15 cellular contexts compared by ENCODE assay signal in the genomic region with DNA sequence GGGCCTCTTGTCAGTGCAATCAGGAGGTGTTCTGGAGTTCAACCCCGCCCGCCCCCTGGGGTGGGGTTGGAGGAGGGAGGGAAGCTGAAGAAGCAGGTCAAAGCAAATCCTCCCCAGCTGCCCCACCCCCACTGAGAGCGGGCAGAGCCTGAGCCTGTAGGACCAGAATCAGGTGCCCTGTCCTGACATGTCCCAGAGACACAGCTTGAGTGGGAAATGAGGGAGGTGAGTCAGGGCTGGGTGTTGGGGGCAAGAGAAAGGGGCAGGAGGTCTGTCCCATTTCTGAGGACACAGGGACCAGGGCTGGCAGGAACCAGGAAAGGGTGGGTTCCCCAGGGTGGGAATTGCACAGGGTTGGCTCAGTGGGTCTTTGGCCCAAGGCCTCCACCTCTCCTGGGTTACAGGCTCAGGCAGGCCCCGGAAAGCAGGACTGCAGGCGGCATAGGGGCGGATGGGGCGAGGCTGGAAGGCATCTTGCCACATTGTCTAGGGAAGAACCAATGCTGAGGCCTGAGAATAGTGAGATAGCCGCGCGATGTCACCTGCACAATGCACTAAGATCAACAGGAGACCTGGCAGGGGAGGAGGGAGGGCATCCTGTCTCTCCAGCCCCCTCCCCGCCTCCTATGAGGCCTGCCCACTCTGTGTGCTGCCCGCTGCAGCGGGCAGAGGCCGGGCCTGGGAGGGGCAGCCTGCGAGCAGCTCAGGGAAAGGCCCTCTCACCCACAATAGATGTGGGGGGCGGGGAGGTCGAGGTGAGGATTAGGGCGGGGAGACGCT. TPM values are rescaled to one million over a fixed set of nuclear protein-coding genes. Genes with fewer than 3 reads are reported as not detected.
DNase-seq lines count a peak whose midpoint lies in the region; ATAC-seq and TF ChIP-seq lines count a peak whose summit lies in the region.
"Had no signal": no experiment of that assay in that cellular context is flagged by ENCODE, and none has a peak within 500 bp of the region (broad histone marks: within the 10 kb centered on the region; RNA-seq: fewer than 3 reads in every experiment).

No MANE protein-coding gene starts in this region.

- H3K9me3 Mint-ChIP-seq in effector memory CD8-positive, alpha-beta T cell: no peaks in the 10 kb centered on the region
- H3K9me3 Mint-ChIP-seq in osteocyte (ENCODE audit: unreplicated experiment): no peaks in the 10 kb centered on the region
- H3K9me3 Mint-ChIP-seq: activated T-cell treated with anti-CD3 and anti-CD28 coated beads, Interleukin-2, amount 50 U/mL, for 4 hours; CD4-positive, alpha-beta memory T cell; naive B cell had no signal

- H3K27me3 Mint-ChIP-seq in effector memory CD8-positive, alpha-beta T cell: peaks cover 0 to 12% of the 10 kb centered on the region in 2 donors
- H3K27me3 Mint-ChIP-seq in osteocyte (ENCODE audit: unreplicated experiment): no peaks in the 10 kb centered on the region
- H3K27me3 Mint-ChIP-seq: CD4-positive, alpha-beta memory T cell; naive B cell had no signal

- TF ChIP-seq CTCF in HEK293 (tag by site-specific recombination; IDR thresholded peaks at IDR 0.05): no peak
- no peak for TF ChIP-seq CTCF in osteocyte (IDR thresholded peaks at IDR 0.05)

- peak; percentile 37 for DNase-seq in NCI-H345 (lab: John Stamatoyannopoulos, UW)
- no peak for DNase-seq in effector memory CD8-positive, alpha-beta T cell
- no peak for DNase-seq in osteocyte (ENCODE audit: extremely low spot score, unreplicated experiment)
- no peak for DNase-seq in stimulated activated CD4-positive, alpha-beta T cell treated with anti-CD3 and anti-CD28 coated beads, Interleukin-15, amount 100 ng/mL, for 24 hours
- no peak for DNase-seq in GM19240 (ENCODE audit: insufficient read length, low spot score)
- DNase-seq: activated CD4-positive, CD25-positive, alpha-beta regulatory T cell treated with anti-CD3 and anti-CD28 coated beads, Interleukin-2, amount 50 U/mL, for 72 hours; activated T-cell treated with anti-CD3 and anti-CD28 coated beads, Interleukin-2, amount 50 U/mL, for 4 hours; CD4-positive, alpha-beta memory T cell; gastrocnemius medialis; naive B cell; sigmoid colon had no signal

- H3K4me3 ChIP-seq in HEK293 (ENCODE audit: low read depth, low read length) (no peak overlapping the region), skin epidermis (no peak overlapping the region)
- H3K4me3 ChIP-seq: gastrocnemius medialis, sigmoid colon had no signal

- peaks cover 10% of the 10 kb centered on the region for H3K36me3 Mint-ChIP-seq in effector memory CD8-positive, alpha-beta T cell (ENCODE audit: insufficient read depth)
- no peaks in the 10 kb centered on the region for H3K36me3 Mint-ChIP-seq in osteocyte (ENCODE audit: unreplicated experiment)
- H3K36me3 Mint-ChIP-seq: CD4-positive, alpha-beta memory T cell; naive B cell had no signal

- CTCF ChIA-PET in HEK293 (lab: Yijun Ruan, JAX): interaction anchor here (0.8 kb wide), 1 partner anchor 28 kb away, joined by 3 read pairs; no protein-coding TSS in a partner anchor

- H3K27ac ChIP-seq in HEK293 (ENCODE audit: extremely low read depth, low read depth, low read length): no peak overlapping the region; the same call in 1 of the 2 replicates
- peak overlapping the region in 20 of 21 experiments; percentile 29 to 92 (median 72) for H3K27ac ChIP-seq in skin epidermis
- H3K27ac ChIP-seq: gastrocnemius medialis, HL-60, sigmoid colon had no signal

- ATAC-seq in effector memory CD8-positive, alpha-beta T cell (replicated peaks): peak; percentile 57
- no peak for ATAC-seq in HG02623 (IDR thresholded peaks at IDR 0.05; ENCODE audit: unreplicated experiment)
- ATAC-seq: activated T-cell treated with anti-CD3 and anti-CD28 coated beads, Interleukin-2, amount 50 U/mL, for 4 hours; gastrocnemius medialis had no signal

- no peaks in the 10 kb centered on the region for H3K4me1 ChIP-seq in HEK293 (ENCODE audit: control insufficient read depth, insufficient read depth, low read length)

- POLR2A ChIA-PET in HEK293 (lab: Yijun Ruan, JAX): no interaction called here

- no peak overlapping the region for H3K4me3 Mint-ChIP-seq in effector memory CD8-positive, alpha-beta T cell
- H3K4me3 Mint-ChIP-seq in osteocyte (ENCODE audit: unreplicated experiment): no peak overlapping the region
- H3K4me3 Mint-ChIP-seq: activated T-cell treated with anti-CD3 and anti-CD28 coated beads, Interleukin-2, amount 50 U/mL, for 4 hours; CD4-positive, alpha-beta memory T cell; naive B cell had no signal

- no peaks in the 10 kb centered on the region for H3K9me3 ChIP-seq in HEK293 (ENCODE audit: control insufficient read depth, insufficient read depth, low read depth, low read length)
- H3K9me3 ChIP-seq: gastrocnemius medialis had no signal

- peaks cover 30 to 35% of the 10 kb centered on the region in 2 donors for H3K4me1 Mint-ChIP-seq in effector memory CD8-positive, alpha-beta T cell (ENCODE audit: low read depth in 2 of 2)
- H3K4me1 Mint-ChIP-seq in osteocyte (ENCODE audit: unreplicated experiment): peaks cover 12% of the 10 kb centered on the region

- peak overlapping the region in 1 of 2 donors; percentile 83 for H3K27ac Mint-ChIP-seq in effector memory CD8-positive, alpha-beta T cell
- H3K27ac Mint-ChIP-seq in osteocyte (ENCODE audit: unreplicated experiment): no peak overlapping the region
- H3K27ac Mint-ChIP-seq: CD4-positive, alpha-beta memory T cell had no signal

- no peaks in the 10 kb centered on the region for H3K36me3 ChIP-seq in HEK293 (ENCODE audit: control insufficient read depth in 2 of 2, insufficient read depth in 1 of 2, low read length in 2 of 2)
- H3K36me3 ChIP-seq: gastrocnemius medialis, sigmoid colon had no signal

TF ChIP-seq in HEK293, 187 proteins besides CTCF, POLR2A, EP300 and RAD21:
- peak; percentile 75 for TF ChIP-seq KLF1 (tag by site-specific recombination; IDR thresholded peaks at IDR 0.05)
- TF ChIP-seq ZNF624 (tag by site-specific recombination; IDR thresholded peaks at IDR 0.05): no peak
- TF ChIP-seq ZIC2 (tag by site-specific recombination; IDR thresholded peaks at IDR 0.05): peak; percentile 62
- no peak for TF ChIP-seq ZNF571 (tag by site-specific recombination; IDR thresholded peaks at IDR 0.05)
- TF ChIP-seq ZBTB1 (tag by site-specific recombination; IDR thresholded peaks at IDR 0.05): no peak
- no peak for TF ChIP-seq ZNF266 (tag by site-specific recombination; IDR thresholded peaks at IDR 0.05; ENCODE audit: low read depth)
- no peak for TF ChIP-seq ZNF169 (tag by site-specific recombination; IDR thresholded peaks at IDR 0.05)

RNA-seq across cellular contexts. Expression of gene NECTIN1, which starts 32.4 kb away (rescaled TPM):
- total RNA-seq in osteocyte: 7.2 and 9.5 TPM in 2 replicates
